In the genomic region with DNA sequence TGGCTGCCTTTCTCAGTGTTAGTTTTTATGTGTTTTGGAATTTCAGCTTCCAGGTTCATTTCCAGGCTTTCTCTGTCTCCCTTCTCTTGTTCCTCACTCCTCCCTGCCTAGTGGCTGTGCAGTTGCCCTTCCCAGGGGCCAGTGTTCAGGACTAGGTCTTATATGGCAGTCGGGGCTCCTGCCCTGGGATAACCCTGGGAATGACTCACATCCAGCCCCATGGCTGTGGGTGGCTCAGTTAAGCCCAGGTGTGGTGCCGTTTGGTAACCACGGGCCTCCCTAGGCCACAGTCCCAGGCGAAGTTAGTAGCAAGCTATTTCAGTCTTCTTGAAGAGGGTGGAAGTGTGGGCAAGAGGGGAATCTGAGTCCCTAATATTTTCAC, we compare ENCODE assay signal across 9 cellular contexts. TPM values are rescaled to one million over a fixed set of nuclear protein-coding genes. Genes with fewer than 3 reads are reported as not detected.
DNase-seq lines count a peak whose midpoint lies in the region; ATAC-seq and TF ChIP-seq lines count a peak whose summit lies in the region.
"Had no signal": no experiment of that assay in that cellular context is flagged by ENCODE, and none has a peak within 500 bp of the region (broad histone marks: within the 10 kb centered on the region; RNA-seq: fewer than 3 reads in every experiment).

No MANE protein-coding gene starts in this region.

- peaks cover 26% of the 10 kb centered on the region for H3K36me3 ChIP-seq in CD4-positive, CD25-positive, alpha-beta regulatory T cell (ENCODE audit: control insufficient read depth, insufficient read depth, low read length)

- H3K9me3 Mint-ChIP-seq in CD4-positive, CD25-positive, alpha-beta regulatory T cell, result peaks cover 0 to 1% (median 0%) of the 10 kb centered on the region in 7 donors
- H3K9me3 Mint-ChIP-seq in nephron, result no peaks in the 10 kb centered on the region

- H3K4me3 Mint-ChIP-seq in CD4-positive, CD25-positive, alpha-beta regulatory T cell, result peak overlapping the region; percentile 83 to 98 (median 93)
- H3K4me3 Mint-ChIP-seq in nephron, result no peak overlapping the region

- peaks cover 54% of the 10 kb centered on the region for H3K4me1 ChIP-seq in CD4-positive, CD25-positive, alpha-beta regulatory T cell (ENCODE audit: control insufficient read depth, insufficient read depth, low read length, poor library complexity, severe bottlenecking)

- no peak overlapping the region for H3K27ac ChIP-seq in CD4-positive, CD25-positive, alpha-beta regulatory T cell (ENCODE audit: insufficient read depth, low read length, poor library complexity, severe bottlenecking)

- no peaks in the 10 kb centered on the region for H3K27me3 Mint-ChIP-seq in CD4-positive, CD25-positive, alpha-beta regulatory T cell
- H3K27me3 Mint-ChIP-seq in nephron (ENCODE audit: low read depth), result peaks cover 14% of the 10 kb centered on the region

- no peaks in the 10 kb centered on the region for H3K9me3 ChIP-seq in CD4-positive, CD25-positive, alpha-beta regulatory T cell (ENCODE audit: control insufficient read depth in 2 of 2, low read length in 2 of 2)

- no peak for DNase-seq in CD4-positive, CD25-positive, alpha-beta regulatory T cell
- DNase-seq in HCEC 1CT (peak; percentile 52), amniotic epithelial cell (ENCODE audit: low read depth) (peak; percentile 57)
- DNase-seq: NCI-H1048 had no signal

- H3K27me3 ChIP-seq in CD4-positive, CD25-positive, alpha-beta regulatory T cell (ENCODE audit: control insufficient read depth, insufficient read depth, low read length), result no peaks in the 10 kb centered on the region

- H3K27ac Mint-ChIP-seq in CD4-positive, CD25-positive, alpha-beta regulatory T cell, result peak overlapping the region in 2 of 3 donors; percentile 33 to 55
- H3K27ac Mint-ChIP-seq in nephron, result peak overlapping the region; percentile 11 to 20 (median 18)

- no peak for ATAC-seq in CD4-positive, CD25-positive, alpha-beta regulatory T cell (ENCODE audit: low read depth in 2 of 2)
- ATAC-seq in GM21619 (IDR thresholded peaks at IDR 0.05; ENCODE audit: unreplicated experiment), result no peak
- no peak for ATAC-seq in GM21390 (IDR thresholded peaks at IDR 0.05; ENCODE audit: unreplicated experiment)
- ATAC-seq in HG03025 (IDR thresholded peaks at IDR 0.05; ENCODE audit: low FRiP score, unreplicated experiment), result no peak

- H3K4me1 Mint-ChIP-seq in CD4-positive, CD25-positive, alpha-beta regulatory T cell, result peaks cover 21 to 94% (median 66%) of the 10 kb centered on the region in 4 donors
- H3K4me1 Mint-ChIP-seq in nephron, result peaks cover 47% of the 10 kb centered on the region

- peak overlapping the region; percentile 32 for H3K4me3 ChIP-seq in CD4-positive, CD25-positive, alpha-beta regulatory T cell (ENCODE audit: low read depth, low read length)
- H3K4me3 ChIP-seq: coronary artery had no signal

- TF ChIP-seq CTCF in nephron (IDR thresholded peaks at IDR 0.05; ENCODE audit: unreplicated experiment in 3 of 3), result no peak

- H3K36me3 Mint-ChIP-seq in CD4-positive, CD25-positive, alpha-beta regulatory T cell, result peaks cover 37% of the 10 kb centered on the region
- no peaks in the 10 kb centered on the region for H3K36me3 Mint-ChIP-seq in nephron (ENCODE audit: low read depth)

RNA-seq across cellular contexts. Expression of a gene that starts 57.4 kb away (rescaled TPM):
- total RNA-seq in CD4-positive, CD25-positive, alpha-beta regulatory T cell, result 5.0 TPM
- 1 to 10 TPM; 1.2 to 3.5 (median 1.9) TPM for polyA plus RNA-seq in CD4-positive, CD25-positive, alpha-beta regulatory T cell

Comparison
In these comparisons a context has a peak if more than half of its experiments do, and no peak if none do; other contexts are left out.
1. DNase-seq: peak in HCEC 1CT (single experiment) and amniotic epithelial cell (single experiment); none in CD4-positive, CD25-positive, alpha-beta regulatory T cell (0 of 3).
2. H3K4me3 Mint-ChIP-seq: peak in CD4-positive, CD25-positive, alpha-beta regulatory T cell (4 of 4); none in nephron (0 of 3).